ENCODE assay signal across 8 cellular contexts in genomic region chr13:24683833-24684599, GRCh38. TPM values are rescaled to one million over a fixed set of nuclear protein-coding genes. Genes with fewer than 3 reads are reported as not detected.
DNase-seq lines count a peak whose midpoint lies in the region; ATAC-seq and TF ChIP-seq lines count a peak whose summit lies in the region.

No MANE protein-coding gene starts in this region.

- H3K4me3 ChIP-seq in GM12864 (ENCODE audit: low read depth, low read length) = no peak overlapping the region
- H3K4me3 ChIP-seq in suprapubic skin = no peak overlapping the region
- no peak overlapping the region for H3K4me3 ChIP-seq in lower leg skin (ENCODE audit: low read depth, poor library complexity, severe bottlenecking)

- ATAC-seq in HG02759 (IDR thresholded peaks at IDR 0.05; ENCODE audit: unreplicated experiment) (peak; percentile 74), natural killer cell (peak; percentile 78 to 81 (median 80))

- no peaks in the 10 kb centered on the region for H3K36me3 Mint-ChIP-seq in natural killer cell

- no peak overlapping the region for H3K27ac Mint-ChIP-seq in natural killer cell

- intact Hi-C loops in natural killer cell (cut with micrococcal nuclease) = loop anchor here (5.0 kb wide), 1 partner anchor 67 kb away; no protein-coding TSS in a partner anchor
- intact Hi-C loops in lower leg skin (cut with DNase I; ENCODE audit: low total_unique reads) = no loop called here

- H3K4me1 ChIP-seq in suprapubic skin = peaks cover 23% of the 10 kb centered on the region

- no peaks in the 10 kb centered on the region for H3K36me3 ChIP-seq in suprapubic skin

- no peak overlapping the region for H3K27ac ChIP-seq in suprapubic skin

- H3K27me3 Mint-ChIP-seq in natural killer cell (ENCODE audit: low read depth in 2 of 2) = peaks cover 46 to 52% of the 10 kb centered on the region in 2 donors

- 11% methylated on average over 4 of the region's 4 CpGs for WGBS in suprapubic skin
- 14 to 18% methylated on average over 4 of the region's 4 CpGs for WGBS in lower leg skin, 2 donors

- peak; percentile 22 for DNase-seq in GM12864 (ENCODE audit: low read depth)
- peak; percentile 73 for DNase-seq in NCI-H748 treated with DMSO at 0.1 percent for 48 hours (lab: John Stamatoyannopoulos, UW)
- peak; percentile 51 for DNase-seq in activated T-cell treated with anti-CD3 and anti-CD28 coated beads for 1 hour (ENCODE audit: low read depth)
- peak; percentile 46 to 63 for DNase-seq in erythroblast (lab: John Stamatoyannopoulos, UW)
- peak; percentile 31 for DNase-seq in natural killer cell
- no peak for DNase-seq in suprapubic skin (ENCODE audit: low spot score in 2 of 2)
- DNase-seq in lower leg skin (ENCODE audit: low spot score in 2 of 2) = no peak

- H3K9me3 ChIP-seq in suprapubic skin = no peaks in the 10 kb centered on the region

- no peaks in the 10 kb centered on the region for H3K9me3 Mint-ChIP-seq in natural killer cell

- TF ChIP-seq CTCF in GM12864 (IDR thresholded peaks at IDR 0.05; ENCODE audit: low read depth, low read length, missing control alignments) (peak; percentile 89), natural killer cell (IDR thresholded peaks at IDR 0.05) (peak; percentile 76), suprapubic skin (IDR thresholded peaks at IDR 0.05) (peak; percentile 28 to 80), lower leg skin (IDR thresholded peaks at IDR 0.05) (no peak)

- TF ChIP-seq POLR2A in erythroblast (IDR thresholded peaks at IDR 0.05; ENCODE audit: low read length) (no peak), suprapubic skin (IDR thresholded peaks at IDR 0.05) (no peak), lower leg skin (IDR thresholded peaks at IDR 0.05) (no peak)

- TF ChIP-seq EP300 in suprapubic skin (IDR thresholded peaks at IDR 0.05) = no peak

- H3K4me3 Mint-ChIP-seq in natural killer cell = peak overlapping the region; percentile 33

- peaks cover 32 to 40% of the 10 kb centered on the region in 2 donors for H3K4me1 Mint-ChIP-seq in natural killer cell

- H3K27me3 ChIP-seq in suprapubic skin = peaks cover 41% of the 10 kb centered on the region

RNA-seq across cellular contexts. Expression of gene ATP12A, which starts 3.8 kb away (rescaled TPM):
- total RNA-seq in natural killer cell (not detected), suprapubic skin (10 to 100 TPM in 1 of 4 donors, 1 to 10 TPM in 2, under 1 TPM in 1; 0.24 to 21.6 (median 5.6) TPM), lower leg skin (10 to 100 TPM in 1 of 4 donors, 1 to 10 TPM in 2, under 1 TPM in 1; 0.27 to 40.0 (median 5.3) TPM)

Comparison
In these comparisons a context has a peak if more than half of its experiments do, and no peak if none do; other contexts are left out.
1. DNase-seq: peak in GM12864 (single experiment), NCI-H748 treated with DMSO at 0.1 percent for 48 hours (single experiment), activated T-cell treated with anti-CD3 and anti-CD28 coated beads for 1 hour (single experiment), erythroblast (2 of 2) and natural killer cell (single experiment); none in suprapubic skin (0 of 2) and lower leg skin (0 of 2).
2. CTCF ChIP-seq: peak in GM12864 (single experiment), natural killer cell (single experiment) and suprapubic skin (2 of 2); none in lower leg skin (0 of 3).